8 cellular contexts compared by ENCODE assay signal in genomic region chrX:120244735-120245498, GRCh38. TPM values are rescaled to one million over a fixed set of nuclear protein-coding genes. Genes with fewer than 3 reads are reported as not detected.
A peak's percentile ranks its signal among the peaks of the same experiment; 100 is the strongest.
DNase-seq lines count a peak whose midpoint lies in the region; ATAC-seq and TF ChIP-seq lines count a peak whose summit lies in the region.

No MANE protein-coding gene starts in this region.

- in situ Hi-C loops in GM23248 (cut with MboI): no loop called here

- H3K9me2 ChIP-seq in DOHH2 (replicated peaks; ENCODE audit: control insufficient read depth, low read length): no peaks in the 10 kb centered on the region
- no peaks in the 10 kb centered on the region for H3K9me2 ChIP-seq in GM23248 (ENCODE audit: insufficient read depth)

- TF ChIP-seq CTCF in DOHH2 (IDR thresholded peaks at IDR 0.05; ENCODE audit: low read depth, low read length, poor library complexity, severe bottlenecking) (no peak), RWPE1 (conservative IDR thresholded peaks at IDR 0.05; ENCODE audit: low read depth) (no peak), thoracic aorta (IDR thresholded peaks at IDR 0.05) (no peak)

- H4K20me1 ChIP-seq in DOHH2 (ENCODE audit: control insufficient read depth, insufficient read depth, low read depth, low read length) (no peaks in the 10 kb centered on the region), GM23248 (ENCODE audit: insufficient read depth) (no peaks in the 10 kb centered on the region)

- peak; percentile 81 for DNase-seq in GM23248
- peak; percentile 53 for DNase-seq in RWPE1 (ENCODE audit: low spot score)
- peak; percentile 50 for DNase-seq in activated gamma-delta T cell treated with Interleukin-2 at 50 U/mL for 16 hours
- peak; percentile 36 for DNase-seq in foreskin melanocyte
- DNase-seq in thoracic aorta (ENCODE audit: low spot score): peak; percentile 3

- POLR2A ChIA-PET in RWPE1 (lab: Yijun Ruan, JAX; ENCODE audit: low non-redundant PET): no interaction called here

- peak overlapping the region; percentile 93 for H3K4me3 ChIP-seq in DOHH2 (ENCODE audit: low read length)
- H3K4me3 ChIP-seq in GM23248: peak overlapping the region; percentile 85
- peak overlapping the region; percentile 62 for H3K4me3 ChIP-seq in neuron (ENCODE audit: low read length)
- peak overlapping the region; percentile 78 for H3K4me3 ChIP-seq in thoracic aorta

- CTCF ChIA-PET in RWPE1 (lab: Yijun Ruan, JAX): no interaction called here

- peaks cover 17% of the 10 kb centered on the region for H3K79me2 ChIP-seq in DOHH2 (ENCODE audit: control insufficient read depth, low read length)
- no peaks in the 10 kb centered on the region for H3K79me2 ChIP-seq in GM23248 (ENCODE audit: insufficient read depth)

- H3K27ac ChIP-seq in DOHH2 (ENCODE audit: low read depth, low read length) (no peak overlapping the region), GM23248 (peak overlapping the region; percentile 98), KOPT-K1 (ENCODE audit: low read depth, low read length, poor library complexity, severe bottlenecking) (peak overlapping the region; percentile 71), RWPE1 (peak overlapping the region; percentile 96), thoracic aorta (peak overlapping the region; percentile 72 to 82)

- peak overlapping the region; percentile 99 for H2AFZ ChIP-seq in GM23248
- peak overlapping the region; percentile 54 for H2AFZ ChIP-seq in neuron (ENCODE audit: low read depth, low read length)

- H3K36me3 ChIP-seq in DOHH2 (ENCODE audit: control insufficient read depth, low read length): no peaks in the 10 kb centered on the region
- no peaks in the 10 kb centered on the region for H3K36me3 ChIP-seq in GM23248 (ENCODE audit: low read depth)
- 0 out of 2 replicates have a peak, but pooled peaks cover under 1% of the 10 kb centered on the region for H3K36me3 ChIP-seq in KOPT-K1 (ENCODE audit: insufficient read depth, low read length)
- no peaks in the 10 kb centered on the region for H3K36me3 ChIP-seq in neuron (ENCODE audit: insufficient read depth, low read length)
- H3K36me3 ChIP-seq in thoracic aorta: no peaks in the 10 kb centered on the region

- WGBS in GM23248 (ENCODE audit: low coverage in 1 of 2, low lambda C conversion rate in 2 of 2, missing lambda C conversion rate in 2 of 2), 2 experiments: 1 to 2% methylated on average over 27 to 43 of the region's 43 CpGs

- H3K9me3 ChIP-seq in DOHH2 (ENCODE audit: control insufficient read depth, insufficient read depth, low read length): no peaks in the 10 kb centered on the region
- no peaks in the 10 kb centered on the region for H3K9me3 ChIP-seq in GM23248 (ENCODE audit: low read depth)
- H3K9me3 ChIP-seq in KOPT-K1 (ENCODE audit: insufficient read depth, low read length, poor library complexity, severe bottlenecking): no peaks in the 10 kb centered on the region
- H3K9me3 ChIP-seq in neuron (ENCODE audit: low read length): no peaks in the 10 kb centered on the region
- H3K9me3 ChIP-seq in thoracic aorta: no peaks in the 10 kb centered on the region

- H3K4me1 ChIP-seq in DOHH2 (ENCODE audit: control insufficient read depth, low read length): peaks cover 16% of the 10 kb centered on the region
- H3K4me1 ChIP-seq in GM23248 (ENCODE audit: insufficient read depth): peaks cover 3% of the 10 kb centered on the region; the same call in 1 of the 2 replicates
- no peaks in the 10 kb centered on the region for H3K4me1 ChIP-seq in neuron (ENCODE audit: insufficient read depth, low read length)
- H3K4me1 ChIP-seq in thoracic aorta (ENCODE audit: control insufficient read depth in 1 of 2, low read depth in 2 of 2): peaks cover 0 to 8% of the 10 kb centered on the region in 2 donors

- H3K4me2 ChIP-seq in DOHH2 (ENCODE audit: low read length) (peak overlapping the region; percentile 80), GM23248 (ENCODE audit: unreplicated experiment) (peak overlapping the region; percentile 95)

- no peaks in the 10 kb centered on the region for H3F3A ChIP-seq in DOHH2 (ENCODE audit: control insufficient read depth, insufficient read depth)
- peaks cover 13% of the 10 kb centered on the region; the same call in 1 of the 2 replicates for H3F3A ChIP-seq in GM23248 (ENCODE audit: insufficient read depth)

- H3K9ac ChIP-seq in GM23248: peak overlapping the region; percentile 97

- H3K27me3 ChIP-seq in DOHH2 (ENCODE audit: control insufficient read depth, low read length) (no peaks in the 10 kb centered on the region), GM23248 (replicated peaks; ENCODE audit: insufficient read depth) (no peaks in the 10 kb centered on the region), neuron (ENCODE audit: insufficient read depth, low read length) (peaks cover 11% of the 10 kb centered on the region), thoracic aorta (replicated peaks; ENCODE audit: insufficient read depth) (no peaks in the 10 kb centered on the region)

- ATAC-seq in thoracic aorta (ENCODE audit: insufficient number of reproducible peaks, low FRiP score, low read depth): no peak

RNA-seq across cellular contexts. Expression of gene ZBTB33, which starts 5.7 kb away (rescaled TPM):
- total RNA-seq in GM23248 (2014; rRNA removed; shearing (Covaris generic)): 11.5 and 11.6 TPM in 2 replicates
- polyA plus RNA-seq in GM23248 (2016; fragmentation: Nextera tagmentation; extraction: Ambion mirVana): 8.3 and 8.5 TPM in 2 replicates
- total RNA-seq in thoracic aorta: 10 to 100 TPM in 1 of 2 donors, 1 to 10 TPM in 1; 6.4 to 15.4 TPM

Comparison
In these comparisons a context has a peak if more than half of its experiments do, and no peak if none do; other contexts are left out.
1. DNase-seq: peak in every context shown above with its lines; median percentile 81 in GM23248; 53 in RWPE1; 50 in activated gamma-delta T cell treated with Interleukin-2 at 50 U/mL for 16 hours; 36 in foreskin melanocyte; 3 in thoracic aorta.